18 cellular contexts compared by ENCODE assay signal in the genomic region with DNA sequence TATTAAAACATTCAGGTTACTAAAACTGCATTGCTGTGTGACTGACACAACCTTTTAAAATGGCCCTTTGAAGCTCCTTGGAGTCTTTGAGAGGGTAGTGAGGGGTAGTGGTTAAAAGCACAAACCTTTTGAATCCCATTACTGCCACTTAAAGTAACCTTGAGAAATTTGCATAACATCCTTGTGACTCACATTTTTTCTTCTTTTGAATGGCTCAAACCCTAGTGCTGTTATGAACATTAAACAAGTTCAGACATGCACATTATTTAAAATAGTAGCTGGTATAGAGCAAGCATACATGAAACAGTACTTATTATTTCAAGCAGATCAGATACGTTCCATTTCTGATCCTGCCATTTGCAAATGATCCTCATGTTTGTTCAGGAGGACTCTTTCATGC. TPM values are rescaled to one million over a fixed set of nuclear protein-coding genes. Genes with fewer than 3 reads are reported as not detected.
DNase-seq lines count a peak whose midpoint lies in the region; ATAC-seq and TF ChIP-seq lines count a peak whose summit lies in the region.
"Had no signal": no experiment of that assay in that cellular context is flagged by ENCODE, and none has a peak within 500 bp of the region (broad histone marks: within the 10 kb centered on the region; RNA-seq: fewer than 3 reads in every experiment).

No MANE protein-coding gene starts in this region.

- peaks cover 7% of the 10 kb centered on the region for H3K9me3 Mint-ChIP-seq in MCF 10A (ENCODE audit: unreplicated experiment)
- no peaks in the 10 kb centered on the region for H3K9me3 Mint-ChIP-seq in stimulated activated effector memory CD8-positive, alpha-beta T cell treated with anti-CD3 and anti-CD28 coated beads, Interleukin-12 subunit alpha, Interleukin-12 subunit beta, amount 100 ng/mL, for 72 hours
- H3K9me3 Mint-ChIP-seq: activated naive CD8-positive, alpha-beta T cell treated with anti-CD3 and anti-CD28 coated beads, Interleukin-2, amount 50 U/mL, for 24 hours had no signal

- no peaks in the 10 kb centered on the region for H3K4me1 ChIP-seq in breast epithelium
- H3K4me1 ChIP-seq: colonic mucosa had no signal

- H3K4me3 Mint-ChIP-seq in MCF 10A (ENCODE audit: unreplicated experiment), result no peak overlapping the region
- no peak overlapping the region for H3K4me3 Mint-ChIP-seq in stimulated activated effector memory CD8-positive, alpha-beta T cell treated with anti-CD3 and anti-CD28 coated beads, Interleukin-12 subunit alpha, Interleukin-12 subunit beta, amount 100 ng/mL, for 72 hours
- H3K4me3 Mint-ChIP-seq: activated naive CD8-positive, alpha-beta T cell treated with anti-CD3 and anti-CD28 coated beads, Interleukin-2, amount 50 U/mL, for 24 hours had no signal

- no peaks in the 10 kb centered on the region for H3K36me3 ChIP-seq in breast epithelium
- H3K36me3 ChIP-seq: colonic mucosa, esophagus muscularis mucosa, pancreas, thyroid gland, WERI-Rb-1 had no signal

- H3K9me3 ChIP-seq in breast epithelium, result no peaks in the 10 kb centered on the region
- H3K9me3 ChIP-seq: colonic mucosa, esophagus muscularis mucosa, pancreas, SK-N-SH, thyroid gland had no signal

- POLR2A ChIA-PET in MCF 10A (lab: Yijun Ruan, JAX), result interaction anchor here (0.6 to 11.9 kb wide), 26 partner anchors 9 to 450 kb away, joined by 3 to 215 read pairs (median 5); no protein-coding TSS in a partner anchor

- no TSS peak for BruUV-seq in MCF 10A (replicated peaks; lab: Mats Ljungman, UMichigan)

- DNase-seq in MCF 10A (ENCODE audit: unreplicated experiment), result peak; percentile 69
- DNase-seq in breast epithelium (ENCODE audit: low spot score in 2 of 2), result no peak
- peak; percentile 28 to 61 for DNase-seq in foreskin fibroblast
- no peak for DNase-seq in stimulated activated effector memory CD8-positive, alpha-beta T cell treated with anti-CD3 and anti-CD28 coated beads, Interleukin-12 subunit alpha, Interleukin-12 subunit beta, amount 100 ng/mL, for 72 hours (ENCODE audit: low spot score in 2 of 2)
- DNase-seq in activated CD4-positive, CD25-positive, alpha-beta regulatory T cell (lab: John Stamatoyannopoulos, UW), result no peak
- DNase-seq: activated CD8-positive, alpha-beta memory T cell treated with anti-CD3 and anti-CD28 coated beads, Interleukin-2, amount 50 U/mL, for 4 hours; activated naive CD8-positive, alpha-beta T cell treated with anti-CD3 and anti-CD28 coated beads, Interleukin-2, amount 50 U/mL, for 24 hours; Calu3; colonic mucosa; NCI-H2081 treated with DMSO at 0.1 percent for 48 hours; pancreas; SK-N-SH; thyroid gland; WERI-Rb-1 had no signal

- no peak overlapping the region for H3K4me3 ChIP-seq in breast epithelium
- H3K4me3 ChIP-seq in foreskin fibroblast (ENCODE audit: low read depth in 1 of 2, low read length in 2 of 2), result no peak overlapping the region
- H3K4me3 ChIP-seq: colonic mucosa, esophagus muscularis mucosa, pancreas, thyroid gland had no signal

- intact Hi-C loops in MCF 10A (cut with micrococcal nuclease) (no loop called here), breast epithelium (cut with DNase I; ENCODE audit: low total_unique reads) (no loop called here)

- ATAC-seq in GM21528 (IDR thresholded peaks at IDR 0.05; ENCODE audit: low FRiP score, unreplicated experiment), result no peak
- no peak for ATAC-seq in HG02870 (IDR thresholded peaks at IDR 0.05; ENCODE audit: unreplicated experiment)
- ATAC-seq in stimulated activated effector memory CD8-positive, alpha-beta T cell treated with anti-CD3 and anti-CD28 coated beads, Interleukin-12 subunit alpha, Interleukin-12 subunit beta, amount 100 ng/mL, for 72 hours, result no peak
- ATAC-seq: activated naive CD8-positive, alpha-beta T cell treated with anti-CD3 and anti-CD28 coated beads, Interleukin-2, amount 50 U/mL, for 24 hours; pancreas had no signal

- no peaks in the 10 kb centered on the region for H3K27me3 ChIP-seq in breast epithelium
- H3K27me3 ChIP-seq: colonic mucosa, pancreas, thyroid gland had no signal

- no peaks in the 10 kb centered on the region for H3K27me3 Mint-ChIP-seq in MCF 10A (ENCODE audit: insufficient read depth, unreplicated experiment)

- H3K36me3 Mint-ChIP-seq in MCF 10A (ENCODE audit: insufficient read depth, unreplicated experiment), result peaks cover 7% of the 10 kb centered on the region
- H3K36me3 Mint-ChIP-seq in stimulated activated effector memory CD8-positive, alpha-beta T cell treated with anti-CD3 and anti-CD28 coated beads, Interleukin-12 subunit alpha, Interleukin-12 subunit beta, amount 100 ng/mL, for 72 hours, result no peaks in the 10 kb centered on the region

- TF ChIP-seq POLR2A in breast epithelium (IDR thresholded peaks at IDR 0.05), result no peak

- H3K27ac ChIP-seq in breast epithelium, result no peak overlapping the region
- peak overlapping the region; percentile 58 for H3K27ac ChIP-seq in VCaP
- H3K27ac ChIP-seq: colonic mucosa, esophagus muscularis mucosa, thyroid gland, WERI-Rb-1 had no signal

- peak overlapping the region; percentile 82 for H3K27ac Mint-ChIP-seq in MCF 10A (ENCODE audit: low read depth, unreplicated experiment)
- H3K27ac Mint-ChIP-seq in stimulated activated effector memory CD8-positive, alpha-beta T cell treated with anti-CD3 and anti-CD28 coated beads, Interleukin-12 subunit alpha, Interleukin-12 subunit beta, amount 100 ng/mL, for 72 hours, result no peak overlapping the region
- H3K27ac Mint-ChIP-seq: activated naive CD8-positive, alpha-beta T cell treated with anti-CD3 and anti-CD28 coated beads, Interleukin-2, amount 50 U/mL, for 24 hours had no signal

- CTCF ChIA-PET in MCF 10A (lab: Yijun Ruan, JAX), result interaction anchor here (0.6 to 11.2 kb wide), 10 partner anchors 10 to 346 kb away, joined by 3 to 195 read pairs (median 4); no protein-coding TSS in a partner anchor

- no peak for TF ChIP-seq CTCF in MCF 10A (IDR thresholded peaks at IDR 0.05; ENCODE audit: unreplicated experiment)
- no peak for TF ChIP-seq CTCF in breast epithelium (IDR thresholded peaks at IDR 0.05)
- no peak for TF ChIP-seq CTCF in VCaP (conservative IDR thresholded peaks at IDR 0.05)
- no peak for TF ChIP-seq CTCF in foreskin fibroblast (IDR thresholded peaks at IDR 0.05; ENCODE audit: low read depth, low read length)

- peaks cover 26% of the 10 kb centered on the region for H3K4me1 Mint-ChIP-seq in MCF 10A (ENCODE audit: insufficient read depth, unreplicated experiment)
- H3K4me1 Mint-ChIP-seq in stimulated activated effector memory CD8-positive, alpha-beta T cell treated with anti-CD3 and anti-CD28 coated beads, Interleukin-12 subunit alpha, Interleukin-12 subunit beta, amount 100 ng/mL, for 72 hours, result peaks cover 16% of the 10 kb centered on the region

RNA-seq across cellular contexts. Expression of a gene that starts 3.7 kb away (rescaled TPM):
- total RNA-seq in MCF 10A (2022) (197 and 263 TPM in 2 replicates), breast epithelium (10 to 100 TPM in 1 of 3 donors, 1 to 10 TPM in 1, under 1 TPM in 1; 0.80 to 51.8 (median 2.9) TPM)

Comparison
In these comparisons a context has a peak if more than half of its experiments do, and no peak if none do; other contexts are left out.
1. DNase-seq: peak in MCF 10A (single experiment) and foreskin fibroblast (2 of 2); none in breast epithelium (0 of 2), stimulated activated effector memory CD8-positive, alpha-beta T cell treated with anti-CD3 and anti-CD28 coated beads, Interleukin-12 subunit alpha, Interleukin-12 subunit beta, amount 100 ng/mL, for 72 hours (0 of 2) and activated CD4-positive, CD25-positive, alpha-beta regulatory T cell (0 of 4).